25 cellular contexts compared by ENCODE assay signal in the genomic region with DNA sequence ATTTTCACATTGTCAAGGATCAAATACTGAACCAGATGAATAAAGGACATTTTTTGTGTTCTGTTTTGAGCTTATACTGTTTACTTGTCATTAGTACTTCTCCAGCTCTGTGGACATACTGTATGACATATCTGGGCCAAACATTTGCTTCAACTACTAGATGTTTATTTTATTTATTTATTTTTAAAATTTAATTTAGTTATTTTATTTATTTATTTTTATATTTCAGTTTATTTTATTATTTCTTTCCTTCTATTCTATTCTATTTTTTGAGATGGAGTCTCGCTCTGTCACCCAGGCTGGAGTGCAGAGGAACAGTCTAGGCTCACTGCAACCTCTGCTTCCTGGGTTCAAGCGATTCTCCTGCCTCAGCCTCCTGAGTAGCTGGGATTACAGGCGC. TPM values are rescaled to one million over a fixed set of nuclear protein-coding genes. Genes with fewer than 3 reads are reported as not detected.
"Had no signal": no experiment of that assay in that cellular context is flagged by ENCODE, and none has a peak within 500 bp of the region (broad histone marks: within the 10 kb centered on the region; RNA-seq: fewer than 3 reads in every experiment).

No MANE protein-coding gene starts in this region.

- H3K9me3 ChIP-seq: ascending aorta had no signal

- H3K4me1 ChIP-seq: ascending aorta had no signal

- H3K27ac ChIP-seq: ascending aorta, WERI-Rb-1 had no signal

- H3K4me3 ChIP-seq: ascending aorta had no signal

- H3K36me3 ChIP-seq: ascending aorta, WERI-Rb-1 had no signal

- DNase-seq: activated CD4-positive, alpha-beta T cell treated with anti-CD3 and anti-CD28 coated beads, Interleukin-2, amount 10 ng/mL, durations not matched to agents 24 days and 14 days; activated CD4-positive, alpha-beta T cell treated with anti-CD3 and anti-CD28 coated beads, Interleukin-2, amount 50 U/mL, for 48 hours; activated CD8-positive, alpha-beta T cell treated with anti-CD3 and anti-CD28 coated beads, Interleukin-2, amount 10 ng/mL, durations not matched to agents 7 days and 5 days; activated gamma-delta T cell; activated naive CD4-positive, alpha-beta T cell treated with Interleukin-2 at 50 U/mL for 16 hours; activated T-cell treated with anti-CD3 and anti-CD28 coated beads, Interleukin-2, amount 50 U/mL, for 24 hours; amniotic stem cell; NCI-H1092 treated with DMSO at 0.1 percent for 48 hours; NCI-H146; NCI-H187; NCI-H2107; NCI-H2171; NCI-H510A; NCI-H526; NCI-H748 treated with DMSO at 0.1 percent for 48 hours; NK-92 treated with Interleukin-12 subunit alpha and Interleukin-12 subunit beta, amount 100 ng/mL, for 24 hours; Right ventricle myocardium superior; SW 1271; T-helper 1 cell; T-helper 2 cell; T-helper 9 cell; WERI-Rb-1 had no signal

- H3K27me3 ChIP-seq: ascending aorta had no signal

- ATAC-seq: activated CD8-positive, alpha-beta T cell treated with anti-CD3 and anti-CD28 coated beads, Interleukin-2, amount 10 ng/mL, durations not matched to agents 7 days and 5 days; activated naive CD4-positive, alpha-beta T cell treated with anti-CD3 and anti-CD28 coated beads, Interleukin-2, amount 50 U/mL, for 72 hours had no signal

RNA-seq across cellular contexts. Expression of gene HORMAD2, which starts 37.0 kb away (rescaled TPM):
- total RNA-seq: activated CD4-positive, alpha-beta T cell treated with anti-CD3 and anti-CD28 coated beads, Interleukin-2, amount 10 ng/mL, durations not matched to agents 24 days and 14 days; activated CD8-positive, alpha-beta T cell treated with anti-CD3 and anti-CD28 coated beads, Interleukin-2, amount 10 ng/mL, durations not matched to agents 7 days and 5 days; ascending aorta; PC-3; Right ventricle myocardium superior had no signal
